8 cellular contexts compared by ENCODE assay signal in genomic region chr12:51823875-51824565, GRCh38. TPM values are rescaled to one million over a fixed set of nuclear protein-coding genes. Genes with fewer than 3 reads are reported as not detected.
DNase-seq lines count a peak whose midpoint lies in the region; ATAC-seq and TF ChIP-seq lines count a peak whose summit lies in the region.

No MANE protein-coding gene starts in this region.

- no peak overlapping the region for H3K27ac ChIP-seq in OCI-LY3 (ENCODE audit: low read length)

- WGBS in lower leg skin, 2 donors, result 11 to 33% methylated on average over 6 of the region's 6 CpGs

- no peak for ATAC-seq in HG02759 (IDR thresholded peaks at IDR 0.05; ENCODE audit: unreplicated experiment)

- DNase-seq in DMS53 (lab: John Stamatoyannopoulos, UW) (peak; percentile 92), choroid plexus epithelial cell (ENCODE audit: low read depth) (peak; percentile 80), lung microvascular endothelial cell (ENCODE audit: low read depth in 2 of 2) (peak; percentile 74 to 82), lower leg skin (ENCODE audit: low spot score in 2 of 2) (no peak), cortex of kidney (lab: John Stamatoyannopoulos, UW) (no peak)
- DNase-seq in Jurkat, Clone E6-1 (ENCODE audit: low read depth, low spot score), result peak; percentile 64

- no peaks in the 10 kb centered on the region for H4K20me1 ChIP-seq in OCI-LY3 (ENCODE audit: insufficient read depth, low read length)

- H3K4me2 ChIP-seq in OCI-LY3 (ENCODE audit: low read length), result no peak overlapping the region

- peak; percentile 65 for TF ChIP-seq CTCF in OCI-LY3 (IDR thresholded peaks at IDR 0.05; ENCODE audit: low read depth, low read length)
- TF ChIP-seq CTCF in choroid plexus epithelial cell (conservative IDR thresholded peaks at IDR 0.05; ENCODE audit: low read depth, low read length), result peak; percentile 81
- TF ChIP-seq CTCF in lower leg skin (IDR thresholded peaks at IDR 0.05), result no peak

- no peaks in the 10 kb centered on the region for H3K79me2 ChIP-seq in OCI-LY3 (ENCODE audit: low read length)

- H3K4me3 ChIP-seq in Jurkat, Clone E6-1 (ENCODE audit: low read length), result no peak overlapping the region
- H3K4me3 ChIP-seq in OCI-LY3 (ENCODE audit: low read length), result no peak overlapping the region
- H3K4me3 ChIP-seq in choroid plexus epithelial cell (ENCODE audit: low read depth, low read length), result no peak overlapping the region
- no peak overlapping the region for H3K4me3 ChIP-seq in lower leg skin (ENCODE audit: low read depth, poor library complexity, severe bottlenecking)

- H3K9ac ChIP-seq in OCI-LY3 (ENCODE audit: low read length), result no peak overlapping the region

- no peak overlapping the region; the same call in 1 of the 2 replicates for H2AFZ ChIP-seq in OCI-LY3 (ENCODE audit: low read depth, low read length)

- 0 out of 2 replicates have a peak, but pooled peaks cover 6% of the 10 kb centered on the region for H3K4me1 ChIP-seq in OCI-LY3 (ENCODE audit: low read length)

- no peaks in the 10 kb centered on the region for H3K36me3 ChIP-seq in OCI-LY3 (replicated peaks; ENCODE audit: low read depth, low read length)

- H3K9me3 ChIP-seq in OCI-LY3 (ENCODE audit: insufficient read depth, low read length), result no peaks in the 10 kb centered on the region

- intact Hi-C loops in lower leg skin (cut with DNase I; ENCODE audit: low total_unique reads), result loop anchor here (10.0 kb wide), 1 partner anchor 399 kb away; the partner anchor contains the start of gene SLC4A8

- H3K27me3 ChIP-seq in OCI-LY3 (ENCODE audit: low read depth, low read length), result 0 out of 2 replicates have a peak, but pooled peaks cover 3% of the 10 kb centered on the region

- no peak for TF ChIP-seq POLR2A in lower leg skin (IDR thresholded peaks at IDR 0.05)

RNA-seq across cellular contexts. Expression of gene FIGNL2, which starts 24.5 kb away (rescaled TPM):
- polyA plus RNA-seq in Jurkat, Clone E6-1 (2012; ENCODE audit: insufficient read depth, insufficient read length), result 0.32 TPM
- total RNA-seq in lung microvascular endothelial cell (0.44 and 0.79 TPM in 2 replicates), lower leg skin (under 1 TPM in 3 of 4 donors, not detected in 1; 0.17 to 0.49 (median 0.29) TPM)

Comparison
In these comparisons a context has a peak if more than half of its experiments do, and no peak if none do; other contexts are left out.
1. DNase-seq: peak in DMS53 (single experiment), Jurkat, Clone E6-1 (single experiment), choroid plexus epithelial cell (single experiment) and lung microvascular endothelial cell (2 of 2); none in lower leg skin (0 of 2) and cortex of kidney (single experiment).
2. CTCF ChIP-seq: peak in OCI-LY3 (single experiment) and choroid plexus epithelial cell (single experiment); none in lower leg skin (0 of 3).